ENCODE assay signal across 21 cellular contexts in genomic region chr2:3491716-3492474, GRCh38. TPM values are rescaled to one million over a fixed set of nuclear protein-coding genes. Genes with fewer than 3 reads are reported as not detected.
A peak's percentile ranks its signal among the peaks of the same experiment; 100 is the strongest.
DNase-seq lines count a peak whose midpoint lies in the region; ATAC-seq and TF ChIP-seq lines count a peak whose summit lies in the region.
"Had no signal": no experiment of that assay in that cellular context is flagged by ENCODE, and none has a peak within 500 bp of the region (broad histone marks: within the 10 kb centered on the region; RNA-seq: fewer than 3 reads in every experiment).

No MANE protein-coding gene starts in this region.

- no peaks in the 10 kb centered on the region for H3K27me3 ChIP-seq in aorta (ENCODE audit: control insufficient read depth in 1 of 2, insufficient read depth in 2 of 2, low read length in 1 of 2)
- H3K27me3 ChIP-seq: sigmoid colon, suprapubic skin had no signal

- H3K36me3 ChIP-seq in aorta (ENCODE audit: control insufficient read depth in 1 of 2, insufficient read depth in 2 of 2, low read length in 1 of 2) = peaks cover 2 to 5% of the 10 kb centered on the region in 2 donors

- intact Hi-C loops in aorta (cut with DNase I) = loop anchor here in 1 of 2 donors (5.0 kb wide), 1 partner anchor 45 kb away; no protein-coding TSS in a partner anchor

- peak overlapping the region; percentile 16 for H3K27ac Mint-ChIP-seq in central memory CD8-positive, alpha-beta T cell (ENCODE audit: low read depth)
- peak overlapping the region in 2 of 3 experiments; percentile 26 to 55 for H3K27ac Mint-ChIP-seq in nephron
- H3K27ac Mint-ChIP-seq: activated CD4-positive, alpha-beta memory T cell treated with anti-CD3 and anti-CD28 coated beads, Interleukin-2, amount 10 ng/mL, durations not matched to agents 7 days and 5 days; stimulated activated effector memory CD8-positive, alpha-beta T cell treated with anti-CD3 and anti-CD28 coated beads, Interleukin-12 subunit alpha, Interleukin-12 subunit beta, amount 100 ng/mL, for 72 hours had no signal

- no peaks in the 10 kb centered on the region for H3K27me3 Mint-ChIP-seq in central memory CD8-positive, alpha-beta T cell
- peaks cover 6% of the 10 kb centered on the region for H3K27me3 Mint-ChIP-seq in nephron (ENCODE audit: low read depth)
- H3K27me3 Mint-ChIP-seq: activated CD4-positive, alpha-beta memory T cell treated with anti-CD3 and anti-CD28 coated beads, Interleukin-2, amount 10 ng/mL, durations not matched to agents 7 days and 5 days had no signal

- peaks cover 0 to 4% of the 10 kb centered on the region in 2 donors for H3K4me1 ChIP-seq in aorta (ENCODE audit: control insufficient read depth in 1 of 2, insufficient read depth in 2 of 2, low read length in 2 of 2)

- DNase-seq in activated effector memory CD4-positive, alpha-beta T cell treated with anti-CD3 and anti-CD28 coated beads, Interleukin-2, amount 50 U/mL, for 16 hours = peak; percentile 57
- no peak for DNase-seq in activated effector memory CD4-positive, alpha-beta T cell treated with Interleukin-2 at 50 U/mL for 16 hours
- DNase-seq in central memory CD8-positive, alpha-beta T cell (ENCODE audit: low spot score in 2 of 2) = no peak
- peak in 1 of 2 donors; percentile 70 for DNase-seq in aorta
- no peak for DNase-seq in medulla oblongata (ENCODE audit: extremely low spot score)
- DNase-seq: activated CD4-positive, alpha-beta memory T cell treated with anti-CD3 and anti-CD28 coated beads, Interleukin-2, amount 10 ng/mL, durations not matched to agents 7 days and 5 days; activated CD4-positive, CD25-positive, alpha-beta regulatory T cell treated with anti-CD3 and anti-CD28 coated beads, Interleukin-2, amount 50 U/mL, for 72 hours; activated gamma-delta T cell treated with Interleukin-2 at 50 U/mL for 16 hours; effector CD4-positive, alpha-beta T cell; HCEC 1CT; NCI-H1105 treated with DMSO at 0.1 percent for 48 hours; NCI-H2029 treated with DMSO at 0.1 percent for 48 hours; NCI-H748 treated with DMSO at 0.1 percent for 48 hours; sigmoid colon; stimulated activated CD4-positive, alpha-beta T cell treated with anti-CD3 and anti-CD28 coated beads, Interleukin-4, amount 100 ng/mL, for 24 hours had no signal

- peak overlapping the region; percentile 4 to 91 for H3K27ac ChIP-seq in aorta (ENCODE audit: low read depth in 1 of 2, low read length in 2 of 2)
- H3K27ac ChIP-seq: epithelial cell of prostate, suprapubic skin had no signal

- 95 to 98% methylated on average over 17 of the region's 17 CpGs for WGBS in aorta, 2 donors

- no peak overlapping the region for H3K4me3 ChIP-seq in aorta (ENCODE audit: low read length in 2 of 2)
- H3K4me3 ChIP-seq: sigmoid colon, suprapubic skin had no signal

- no peaks in the 10 kb centered on the region for H3K9me3 Mint-ChIP-seq in central memory CD8-positive, alpha-beta T cell
- H3K9me3 Mint-ChIP-seq in nephron = no peaks in the 10 kb centered on the region
- H3K9me3 Mint-ChIP-seq: activated CD4-positive, alpha-beta memory T cell treated with anti-CD3 and anti-CD28 coated beads, Interleukin-2, amount 10 ng/mL, durations not matched to agents 7 days and 5 days; stimulated activated effector memory CD8-positive, alpha-beta T cell treated with anti-CD3 and anti-CD28 coated beads, Interleukin-12 subunit alpha, Interleukin-12 subunit beta, amount 100 ng/mL, for 72 hours had no signal

- no peaks in the 10 kb centered on the region for H3K36me3 Mint-ChIP-seq in central memory CD8-positive, alpha-beta T cell (ENCODE audit: insufficient read depth)
- peaks cover 17% of the 10 kb centered on the region for H3K36me3 Mint-ChIP-seq in nephron (ENCODE audit: low read depth)

- no peak for ATAC-seq in central memory CD8-positive, alpha-beta T cell (replicated peaks; ENCODE audit: extremely low read depth, poor library complexity, severe bottlenecking)
- ATAC-seq in aorta (ENCODE audit: low FRiP score) (no peak), HG02610 (IDR thresholded peaks at IDR 0.05; ENCODE audit: unreplicated experiment) (no peak), GM18858 (IDR thresholded peaks at IDR 0.05; ENCODE audit: unreplicated experiment) (no peak)
- ATAC-seq: stimulated activated effector memory CD8-positive, alpha-beta T cell treated with anti-CD3 and anti-CD28 coated beads, Interleukin-12 subunit alpha, Interleukin-12 subunit beta, amount 100 ng/mL, for 72 hours had no signal

- TF ChIP-seq CTCF in nephron (IDR thresholded peaks at IDR 0.05; ENCODE audit: unreplicated experiment in 3 of 3) = no peak

- no peaks in the 10 kb centered on the region for H3K9me3 ChIP-seq in aorta (ENCODE audit: control insufficient read depth, low read length)
- H3K9me3 ChIP-seq: sigmoid colon, suprapubic skin had no signal

- H3K4me3 Mint-ChIP-seq in central memory CD8-positive, alpha-beta T cell = no peak overlapping the region
- H3K4me3 Mint-ChIP-seq in nephron = no peak overlapping the region
- H3K4me3 Mint-ChIP-seq: activated CD4-positive, alpha-beta memory T cell treated with anti-CD3 and anti-CD28 coated beads, Interleukin-2, amount 10 ng/mL, durations not matched to agents 7 days and 5 days; stimulated activated effector memory CD8-positive, alpha-beta T cell treated with anti-CD3 and anti-CD28 coated beads, Interleukin-12 subunit alpha, Interleukin-12 subunit beta, amount 100 ng/mL, for 72 hours had no signal

- no peaks in the 10 kb centered on the region for H3K4me1 Mint-ChIP-seq in central memory CD8-positive, alpha-beta T cell
- peaks cover 59% of the 10 kb centered on the region for H3K4me1 Mint-ChIP-seq in nephron
- H3K4me1 Mint-ChIP-seq: stimulated activated effector memory CD8-positive, alpha-beta T cell treated with anti-CD3 and anti-CD28 coated beads, Interleukin-12 subunit alpha, Interleukin-12 subunit beta, amount 100 ng/mL, for 72 hours had no signal

RNA-seq across cellular contexts. Expression of gene ADI1, which starts 27.4 kb away (rescaled TPM):
- total RNA-seq in aorta = 10 to 100 TPM; 63.7 to 70.7 TPM
- 100 to 1,000 TPM; 158 to 206 TPM for polyA plus RNA-seq in aorta
